In genomic region chr16:4369006-4369766, GRCh38 we compare ENCODE assay signal across 10 cellular contexts. TPM values are rescaled to one million over a fixed set of nuclear protein-coding genes. Genes with fewer than 3 reads are reported as not detected.
A peak's percentile ranks its signal among the peaks of the same experiment; 100 is the strongest.
DNase-seq lines count a peak whose midpoint lies in the region; TF ChIP-seq lines count a peak whose summit lies in the region.
"Had no signal": no experiment of that assay in that cellular context is flagged by ENCODE, and none has a peak within 500 bp of the region (broad histone marks: within the 10 kb centered on the region; RNA-seq: fewer than 3 reads in every experiment).

No MANE protein-coding gene starts in this region.

- peaks cover 25 to 91% (median 63%) of the 10 kb centered on the region in 6 donors for H3K4me1 ChIP-seq in spleen

- intact Hi-C loops in spleen (cut with DNase I; ENCODE audit: low total_unique reads), result no loop called here

- H3K9me3 ChIP-seq in spleen, result no peaks in the 10 kb centered on the region

- peaks cover 0 to 62% (median 20%) of the 10 kb centered on the region in 6 donors for H3K36me3 ChIP-seq in spleen

- H3K4me3 ChIP-seq in epithelial cell of esophagus (ENCODE audit: low read length), result no peak overlapping the region
- no peak overlapping the region for H3K4me3 ChIP-seq in spleen
- H3K4me3 ChIP-seq: K562, lung had no signal

- peak; percentile 74 for DNase-seq in EH (ENCODE audit: low read depth)
- peak; percentile 32 for DNase-seq in NCI-H69 (lab: John Stamatoyannopoulos, UW)
- DNase-seq in epithelial cell of esophagus (ENCODE audit: low read depth), result peak; percentile 81
- peak; percentile 73 for DNase-seq in spleen
- no peak for DNase-seq in GM20000 (ENCODE audit: low spot score)
- no peak for DNase-seq in activated CD4-positive, alpha-beta T cell treated with anti-CD3 and anti-CD28 coated beads, Interleukin-2, amount 50 U/mL, for 4 hours
- no peak for DNase-seq in stimulated activated naive CD4-positive, alpha-beta T cell treated with Interleukin-2 at 50 U/mL for 16 hours (lab: John Stamatoyannopoulos, UW)
- DNase-seq in NCI-H1930 (lab: John Stamatoyannopoulos, UW), result no peak

- no peak for TF ChIP-seq POLR2A in spleen (IDR thresholded peaks at IDR 0.05)

- 75 to 87% (median 82%) methylated on average over 11 to 14 of the region's 14 CpGs for WGBS in spleen, 5 donors

- no peaks in the 10 kb centered on the region for H3K27me3 ChIP-seq in spleen (replicated peaks in 1 of 7)

- peak overlapping the region in 7 of 8 donors; percentile 45 to 86 (median 83) for H3K27ac ChIP-seq in spleen

- TF ChIP-seq CTCF in epithelial cell of esophagus (IDR thresholded peaks at IDR 0.05; ENCODE audit: insufficient read depth, low read depth, low read length, missing control alignments) (no peak), spleen (IDR thresholded peaks at IDR 0.05 in 8 of 11, conservative IDR thresholded peaks at IDR 0.05 in 3 of 11) (no peak), GM20000 (IDR thresholded peaks at IDR 0.05; ENCODE audit: extremely low read depth, missing control alignments) (no peak)

RNA-seq across cellular contexts. Expression of gene VASN, which starts 2.5 kb away (rescaled TPM):
- total RNA-seq in spleen, result 10 to 100 TPM in 5 of 7 donors, 1 to 10 TPM in 2; 7.4 to 24.9 (median 15.6) TPM
- 1 to 10 TPM; 2.0 to 6.3 (median 5.2) TPM for polyA plus RNA-seq in spleen

RNA-seq across cellular contexts. Expression of gene PAM16, which starts 18.1 kb away (rescaled TPM):
- total RNA-seq in spleen, result 10 to 100 TPM; 26.7 to 45.9 (median 30.1) TPM
- 10 to 100 TPM; 65.5 to 88.8 (median 84.8) TPM for polyA plus RNA-seq in spleen

RNA-seq across cellular contexts. Expression of gene CORO7, which starts 47.2 kb away (rescaled TPM):
- total RNA-seq in spleen, result 100 to 1,000 TPM in 6 of 7 donors, 10 to 100 TPM in 1; 89.9 to 177 (median 149) TPM
- 10 to 100 TPM; 29.7 to 70.6 (median 50.5) TPM for polyA plus RNA-seq in spleen

RNA-seq across cellular contexts. Expression of gene GLIS2, which starts 53.3 kb away (rescaled TPM):
- 1 to 10 TPM; 1.8 to 8.4 (median 4.8) TPM for total RNA-seq in spleen
- 1 to 10 TPM in 2 of 3 donors, under 1 TPM in 1; 0.89 to 2.5 (median 2.0) TPM for polyA plus RNA-seq in spleen

RNA-seq across cellular contexts. Expression of gene DNAJA3, which starts 56.5 kb away (rescaled TPM):
- 10 to 100 TPM; 30.0 to 47.6 (median 35.5) TPM for total RNA-seq in spleen
- 10 to 100 TPM; 16.9 to 36.7 (median 20.7) TPM for polyA plus RNA-seq in spleen

Comparison
In these comparisons a context has a peak if more than half of its experiments do, and no peak if none do; other contexts are left out.
1. DNase-seq: peak in EH (single experiment), NCI-H69 (single experiment), epithelial cell of esophagus (single experiment) and spleen (single experiment); none in GM20000 (single experiment), activated CD4-positive, alpha-beta T cell treated with anti-CD3 and anti-CD28 coated beads, Interleukin-2, amount 50 U/mL, for 4 hours (0 of 2), stimulated activated naive CD4-positive, alpha-beta T cell treated with Interleukin-2 at 50 U/mL for 16 hours (single experiment) and NCI-H1930 (0 of 2).